24 cellular contexts compared by ENCODE assay signal in the genomic region with DNA sequence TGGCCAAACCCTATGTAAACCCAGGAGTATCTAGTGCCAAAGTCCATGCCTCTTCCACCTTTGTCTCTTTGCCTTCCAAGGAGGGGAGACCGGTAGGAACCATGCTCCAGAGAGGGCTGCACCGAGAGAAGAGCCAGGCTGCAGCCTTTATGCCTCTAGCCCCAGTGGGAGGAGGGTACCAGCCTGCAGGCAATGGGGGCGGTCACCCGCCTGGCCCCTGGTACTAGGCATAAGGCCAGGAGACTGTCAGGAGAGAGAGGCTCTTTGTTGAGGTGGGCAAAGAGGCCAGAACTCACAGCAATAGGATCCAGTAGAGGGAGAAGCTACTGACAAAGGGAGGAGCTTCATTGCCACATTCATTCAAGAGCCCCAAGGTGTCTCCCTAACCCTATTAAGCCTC.
DNase-seq lines count a peak whose midpoint lies in the region; ATAC-seq and TF ChIP-seq lines count a peak whose summit lies in the region.
"Had no signal": no experiment of that assay in that cellular context is flagged by ENCODE, and none has a peak within 500 bp of the region (broad histone marks: within the 10 kb centered on the region; RNA-seq: fewer than 3 reads in every experiment).

No MANE protein-coding gene starts in this region.

- no peak overlapping the region for H3K4me3 ChIP-seq in Karpas-422 (ENCODE audit: low read length)
- H3K4me3 ChIP-seq: GM23248, K562, MG63, PC-9 had no signal

- H3K9ac ChIP-seq in Karpas-422 (ENCODE audit: low read length): no peak overlapping the region
- H3K9ac ChIP-seq: GM23248 had no signal

- H3K4me1 Mint-ChIP-seq in activated CD4-positive, alpha-beta T cell treated with anti-CD3 and anti-CD28 coated beads, Interleukin-2, amount 10 ng/mL, durations not matched to agents 24 days and 14 days: no peaks in the 10 kb centered on the region
- peaks cover 41% of the 10 kb centered on the region for H3K4me1 Mint-ChIP-seq in brain
- peaks cover 29% of the 10 kb centered on the region for H3K4me1 Mint-ChIP-seq in glutamatergic neuron (ENCODE audit: low read depth, unreplicated experiment)
- H3K4me1 Mint-ChIP-seq: B cell, H9, T-cell had no signal

- no peaks in the 10 kb centered on the region for H3K79me2 ChIP-seq in Karpas-422 (ENCODE audit: low read length)

- DNase-seq in activated CD4-positive, alpha-beta T cell treated with anti-CD3 and anti-CD28 coated beads, Interleukin-2, amount 10 ng/mL, durations not matched to agents 24 days and 14 days: peak; percentile 30
- no peak for DNase-seq in activated CD4-positive, alpha-beta T cell treated with anti-CD3 and anti-CD28 coated beads for 4 hours
- no peak for DNase-seq in glutamatergic neuron
- DNase-seq in Karpas-422: no peak
- DNase-seq in NOMO-1 (lab: John Stamatoyannopoulos, UW; ENCODE audit: unreplicated experiment in 2 of 2): no peak
- DNase-seq: Caco-2; CD8-positive, alpha-beta T cell; GM23248; H9; MG63; NCI-H1048; NCI-H1417; NCI-H1694; NCI-H2081; NCI-H345; NCI-H510A treated with DMSO at 0.1 percent for 48 hours; PC-9; T-cell had no signal

- H3K36me3 Mint-ChIP-seq in activated CD4-positive, alpha-beta T cell treated with anti-CD3 and anti-CD28 coated beads, Interleukin-2, amount 10 ng/mL, durations not matched to agents 24 days and 14 days (ENCODE audit: low read depth): no peaks in the 10 kb centered on the region
- H3K36me3 Mint-ChIP-seq in brain: no peaks in the 10 kb centered on the region
- H3K36me3 Mint-ChIP-seq in glutamatergic neuron (ENCODE audit: unreplicated experiment): no peaks in the 10 kb centered on the region
- H3K36me3 Mint-ChIP-seq: CD8-positive, alpha-beta T cell; T-cell had no signal

- no peaks in the 10 kb centered on the region for H3K36me3 ChIP-seq in Karpas-422 (ENCODE audit: insufficient read depth, low read length)
- H3K36me3 ChIP-seq: MG63 had no signal

- H3K27ac Mint-ChIP-seq in activated CD4-positive, alpha-beta T cell treated with anti-CD3 and anti-CD28 coated beads, Interleukin-2, amount 10 ng/mL, durations not matched to agents 24 days and 14 days: no peak overlapping the region
- H3K27ac Mint-ChIP-seq in brain (peak overlapping the region in 3 of 5 experiments; percentile 93 to 99 (median 96)), glutamatergic neuron (ENCODE audit: unreplicated experiment) (peak overlapping the region; percentile 31)
- H3K27ac Mint-ChIP-seq: B cell; CD8-positive, alpha-beta T cell; H9; T-cell had no signal

- H3K27ac ChIP-seq in Karpas-422 (ENCODE audit: low read length): no peak overlapping the region
- H3K27ac ChIP-seq: C4-2B, GM23248, PC-9 had no signal

- H4K20me1 ChIP-seq in Karpas-422 (ENCODE audit: insufficient read depth, low read depth, low read length): no peaks in the 10 kb centered on the region

- H3K4me1 ChIP-seq in Karpas-422 (ENCODE audit: low read length): no peaks in the 10 kb centered on the region
- H3K4me1 ChIP-seq: Caco-2 had no signal

- ATAC-seq in HG02763 (IDR thresholded peaks at IDR 0.05; ENCODE audit: unreplicated experiment): no peak
- ATAC-seq: CD8-positive, alpha-beta T cell; K562; Right ventricle myocardium inferior; T-cell had no signal

- no peak overlapping the region for H2AFZ ChIP-seq in Karpas-422 (ENCODE audit: low read length)
- H2AFZ ChIP-seq: GM23248, PC-9 had no signal

- no peaks in the 10 kb centered on the region for H3K27me3 ChIP-seq in Karpas-422 (ENCODE audit: low read length)
- H3K27me3 ChIP-seq: MG63 had no signal

- intact Hi-C loops in activated CD4-positive, alpha-beta T cell treated with anti-CD3 and anti-CD28 coated beads, Interleukin-2, amount 10 ng/mL, durations not matched to agents 24 days and 14 days (cut with micrococcal nuclease): no loop called here

- H3K4me3 Mint-ChIP-seq in activated CD4-positive, alpha-beta T cell treated with anti-CD3 and anti-CD28 coated beads, Interleukin-2, amount 10 ng/mL, durations not matched to agents 24 days and 14 days: no peak overlapping the region
- H3K4me3 Mint-ChIP-seq in brain (no peak overlapping the region), glutamatergic neuron (ENCODE audit: unreplicated experiment) (no peak overlapping the region)
- H3K4me3 Mint-ChIP-seq: B cell; CD8-positive, alpha-beta T cell; H9; T-cell had no signal

- no peaks in the 10 kb centered on the region for H3K27me3 Mint-ChIP-seq in activated CD4-positive, alpha-beta T cell treated with anti-CD3 and anti-CD28 coated beads, Interleukin-2, amount 10 ng/mL, durations not matched to agents 24 days and 14 days
- peaks cover 5% of the 10 kb centered on the region for H3K27me3 Mint-ChIP-seq in brain
- H3K27me3 Mint-ChIP-seq in glutamatergic neuron (ENCODE audit: unreplicated experiment): no peaks in the 10 kb centered on the region

- no peaks in the 10 kb centered on the region for H3K9me2 ChIP-seq in Karpas-422 (replicated peaks; ENCODE audit: insufficient read depth, low read length)

- no peak overlapping the region for H3K4me2 ChIP-seq in Karpas-422 (ENCODE audit: low read depth, low read length, poor library complexity, severe bottlenecking)
- H3K4me2 ChIP-seq: PC-9 had no signal

- H3K9me3 ChIP-seq in Karpas-422 (ENCODE audit: low read length): no peaks in the 10 kb centered on the region
- H3K9me3 ChIP-seq: Caco-2, MG63 had no signal

- TF ChIP-seq CTCF in brain (conservative IDR thresholded peaks at IDR 0.05) (no peak), glutamatergic neuron (IDR thresholded peaks at IDR 0.05; ENCODE audit: partially characterized antibody, unreplicated experiment) (no peak)

- no peaks in the 10 kb centered on the region for H3K9me3 Mint-ChIP-seq in activated CD4-positive, alpha-beta T cell treated with anti-CD3 and anti-CD28 coated beads, Interleukin-2, amount 10 ng/mL, durations not matched to agents 24 days and 14 days
- H3K9me3 Mint-ChIP-seq in brain: no peaks in the 10 kb centered on the region
- peaks cover 4% of the 10 kb centered on the region for H3K9me3 Mint-ChIP-seq in glutamatergic neuron (ENCODE audit: unreplicated experiment)
- H3K9me3 Mint-ChIP-seq: CD8-positive, alpha-beta T cell; H9; T-cell had no signal
